17 cellular contexts compared by ENCODE assay signal in genomic region chr11:1660025-1660867, GRCh38. TPM values are rescaled to one million over a fixed set of nuclear protein-coding genes. Genes with fewer than 3 reads are reported as not detected.
"Had no signal": no experiment of that assay in that cellular context is flagged by ENCODE, and none has a peak within 500 bp of the region (broad histone marks: within the 10 kb centered on the region; RNA-seq: fewer than 3 reads in every experiment).

No MANE protein-coding gene starts in this region.

- H3K4me1 ChIP-seq: body of pancreas, lower lobe of right lung, psoas muscle, uterus had no signal

- H3K27ac ChIP-seq: body of pancreas, epithelial cell of prostate, lower lobe of right lung, psoas muscle, uterus had no signal

- DNase-seq: activated CD4-positive, alpha-beta memory T cell treated with anti-CD3 and anti-CD28 coated beads, Interleukin-2, amount 10 ng/mL, durations not matched to agents 7 days and 5 days; activated T-cell treated with anti-CD3 and anti-CD28 coated beads, Interleukin-2, amount 50 U/mL, for 72 hours; body of pancreas; central memory CD4-positive, alpha-beta T cell; effector memory CD4-positive, alpha-beta T cell; hippocampal formation; nucleus accumbens; psoas muscle; stimulated activated CD4-positive, alpha-beta T cell treated with anti-CD3 and anti-CD28 coated beads, Interleukin-12 subunit alpha, Interleukin-12 subunit beta, amount 100 ng/mL, for 4 hours; stimulated activated naive CD8-positive, alpha-beta T cell treated with anti-CD3 and anti-CD28 coated beads, Interleukin-15, Interleukin-2, amounts not matched to agents 100 U/mL and 50 U/mL, for 24 hours had no signal

- ATAC-seq: activated T-cell treated with anti-CD3 and anti-CD28 coated beads, Interleukin-2, amount 50 U/mL, for 72 hours; body of pancreas; lower lobe of right lung; naive thymus-derived CD4-positive, alpha-beta T cell; psoas muscle; stimulated activated naive CD8-positive, alpha-beta T cell treated with anti-CD3 and anti-CD28 coated beads, Interleukin-15, Interleukin-2, amounts not matched to agents 100 U/mL and 50 U/mL, for 24 hours had no signal

- H3K36me3 ChIP-seq: lower lobe of right lung, uterus had no signal

- H3K4me3 Mint-ChIP-seq: activated CD4-positive, alpha-beta memory T cell treated with anti-CD3 and anti-CD28 coated beads, Interleukin-2, amount 10 ng/mL, durations not matched to agents 7 days and 5 days had no signal

- H3K27me3 ChIP-seq: body of pancreas, uterus had no signal

- H3K27ac Mint-ChIP-seq: activated CD4-positive, alpha-beta memory T cell treated with anti-CD3 and anti-CD28 coated beads, Interleukin-2, amount 10 ng/mL, durations not matched to agents 7 days and 5 days; activated T-cell treated with anti-CD3 and anti-CD28 coated beads, Interleukin-2, amount 50 U/mL, for 72 hours had no signal

- H3K4me3 ChIP-seq: body of pancreas, lower lobe of right lung, psoas muscle, uterus had no signal

- H3K36me3 Mint-ChIP-seq: naive thymus-derived CD4-positive, alpha-beta T cell had no signal

- H3K9me3 ChIP-seq: body of pancreas, lower lobe of right lung, psoas muscle, uterus had no signal

- H3K9me3 Mint-ChIP-seq: activated CD4-positive, alpha-beta memory T cell treated with anti-CD3 and anti-CD28 coated beads, Interleukin-2, amount 10 ng/mL, durations not matched to agents 7 days and 5 days; activated T-cell treated with anti-CD3 and anti-CD28 coated beads, Interleukin-2, amount 50 U/mL, for 72 hours; naive thymus-derived CD4-positive, alpha-beta T cell had no signal

RNA-seq across cellular contexts. Expression of gene KRTAP5-5, which starts 30.7 kb away (rescaled TPM):
- total RNA-seq: activated CD4-positive, alpha-beta memory T cell treated with anti-CD3 and anti-CD28 coated beads, Interleukin-2, amount 10 ng/mL, durations not matched to agents 7 days and 5 days; activated T-cell treated with anti-CD3 and anti-CD28 coated beads, Interleukin-2, amount 50 U/mL, for 72 hours; body of pancreas; lower lobe of right lung; mononuclear cell; naive thymus-derived CD4-positive, alpha-beta T cell; psoas muscle; T-helper 1 cell treated with Interleukin-12 subunit alpha and Interleukin-12 subunit beta and Interleukin-4 antibody, amounts not matched to agents 30 ng/mL and 1 ng/mL, for 36 hours; temporal lobe; uterus had no signal
- polyA plus RNA-seq: naive thymus-derived CD4-positive, alpha-beta T cell; psoas muscle had no signal

RNA-seq across cellular contexts. Expression of gene KRTAP5-6, which starts 36.7 kb away (rescaled TPM):
- total RNA-seq: activated CD4-positive, alpha-beta memory T cell treated with anti-CD3 and anti-CD28 coated beads, Interleukin-2, amount 10 ng/mL, durations not matched to agents 7 days and 5 days; activated T-cell treated with anti-CD3 and anti-CD28 coated beads, Interleukin-2, amount 50 U/mL, for 72 hours; body of pancreas; lower lobe of right lung; mononuclear cell; naive thymus-derived CD4-positive, alpha-beta T cell; psoas muscle; T-helper 1 cell treated with Interleukin-12 subunit alpha and Interleukin-12 subunit beta and Interleukin-4 antibody, amounts not matched to agents 30 ng/mL and 1 ng/mL, for 36 hours; temporal lobe; uterus had no signal
- polyA plus RNA-seq: naive thymus-derived CD4-positive, alpha-beta T cell; psoas muscle had no signal

RNA-seq across cellular contexts. Expression of gene KRTAP5-4, which starts 38.3 kb away (rescaled TPM):
- total RNA-seq: activated CD4-positive, alpha-beta memory T cell treated with anti-CD3 and anti-CD28 coated beads, Interleukin-2, amount 10 ng/mL, durations not matched to agents 7 days and 5 days; activated T-cell treated with anti-CD3 and anti-CD28 coated beads, Interleukin-2, amount 50 U/mL, for 72 hours; body of pancreas; lower lobe of right lung; mononuclear cell; naive thymus-derived CD4-positive, alpha-beta T cell; psoas muscle; T-helper 1 cell treated with Interleukin-12 subunit alpha and Interleukin-12 subunit beta and Interleukin-4 antibody, amounts not matched to agents 30 ng/mL and 1 ng/mL, for 36 hours; uterus had no signal
- polyA plus RNA-seq: naive thymus-derived CD4-positive, alpha-beta T cell; psoas muscle had no signal

RNA-seq across cellular contexts. Expression of gene KRTAP5-3, which starts 52.0 kb away (rescaled TPM):
- total RNA-seq: activated CD4-positive, alpha-beta memory T cell treated with anti-CD3 and anti-CD28 coated beads, Interleukin-2, amount 10 ng/mL, durations not matched to agents 7 days and 5 days; activated T-cell treated with anti-CD3 and anti-CD28 coated beads, Interleukin-2, amount 50 U/mL, for 72 hours; body of pancreas; lower lobe of right lung; mononuclear cell; naive thymus-derived CD4-positive, alpha-beta T cell; psoas muscle; T-helper 1 cell treated with Interleukin-12 subunit alpha and Interleukin-12 subunit beta and Interleukin-4 antibody, amounts not matched to agents 30 ng/mL and 1 ng/mL, for 36 hours; temporal lobe; uterus had no signal
- polyA plus RNA-seq: naive thymus-derived CD4-positive, alpha-beta T cell; psoas muscle had no signal
